In the genomic region with DNA sequence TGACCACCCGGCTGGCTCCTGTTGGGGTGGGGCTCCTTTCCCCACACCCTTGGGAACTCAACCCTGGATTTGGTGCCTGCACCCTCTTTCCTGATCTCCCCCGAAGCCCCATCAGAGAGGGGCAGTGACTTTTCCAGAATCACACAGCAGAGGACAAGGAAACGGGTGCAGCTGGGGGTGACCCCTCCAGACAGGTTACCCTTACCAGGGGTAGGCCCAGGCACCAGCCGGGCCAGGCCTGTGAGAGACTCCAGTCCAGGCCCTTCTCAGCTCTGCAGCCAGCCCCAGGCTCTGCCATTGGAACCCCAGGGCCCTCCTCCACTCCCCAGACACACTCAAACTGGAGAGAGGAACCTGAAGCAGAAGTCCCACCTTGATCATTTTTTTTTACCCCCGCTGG, we compare ENCODE assay signal across 9 cellular contexts. TPM values are rescaled to one million over a fixed set of nuclear protein-coding genes. Genes with fewer than 3 reads are reported as not detected.
DNase-seq lines count a peak whose midpoint lies in the region; ATAC-seq and TF ChIP-seq lines count a peak whose summit lies in the region.
"Had no signal": no experiment of that assay in that cellular context is flagged by ENCODE, and none has a peak within 500 bp of the region (broad histone marks: within the 10 kb centered on the region; RNA-seq: fewer than 3 reads in every experiment).

No MANE protein-coding gene starts in this region.

- H3K4me3 ChIP-seq in HL-60 (replicated peaks; ENCODE audit: insufficient read depth, low read length) (no peak overlapping the region), coronary artery (no peak overlapping the region)
- H3K4me3 ChIP-seq: SJCRH30 had no signal

- peaks cover 56% of the 10 kb centered on the region for H3K4me1 Mint-ChIP-seq in stimulated activated effector memory CD8-positive, alpha-beta T cell treated with anti-CD3 and anti-CD28 coated beads, Interleukin-12 subunit alpha, Interleukin-12 subunit beta, amount 100 ng/mL, for 72 hours

- TF ChIP-seq CTCF in HL-60 (IDR thresholded peaks at IDR 0.05; ENCODE audit: insufficient read depth, low read length): no peak
- TF ChIP-seq CTCF in coronary artery (IDR thresholded peaks at IDR 0.05): no peak

- peak overlapping the region; percentile 57 for H3K27ac ChIP-seq in HL-60 (replicated peaks)
- peak overlapping the region; percentile 38 to 79 for H3K27ac ChIP-seq in coronary artery
- H3K27ac ChIP-seq: SJCRH30 had no signal

- no peak for DNase-seq in HL-60 (ENCODE audit: low read depth in 1 of 2, low spot score in 1 of 2)
- no peak for DNase-seq in coronary artery (ENCODE audit: low spot score)
- DNase-seq in stimulated activated effector memory CD8-positive, alpha-beta T cell treated with anti-CD3 and anti-CD28 coated beads, Interleukin-12 subunit alpha, Interleukin-12 subunit beta, amount 100 ng/mL, for 72 hours (ENCODE audit: low spot score in 2 of 2): no peak
- DNase-seq in stimulated activated CD4-positive, alpha-beta T cell treated with anti-CD3 and anti-CD28 coated beads, Interleukin-2, amount 100 ng/mL, for 48 hours: no peak
- no peak for DNase-seq in H4 (ENCODE audit: low spot score)
- DNase-seq: erythroblast, SJCRH30 had no signal

- no peaks in the 10 kb centered on the region for H3K9me3 Mint-ChIP-seq in stimulated activated effector memory CD8-positive, alpha-beta T cell treated with anti-CD3 and anti-CD28 coated beads, Interleukin-12 subunit alpha, Interleukin-12 subunit beta, amount 100 ng/mL, for 72 hours

- peak overlapping the region; percentile 90 for H3K27ac Mint-ChIP-seq in stimulated activated effector memory CD8-positive, alpha-beta T cell treated with anti-CD3 and anti-CD28 coated beads, Interleukin-12 subunit alpha, Interleukin-12 subunit beta, amount 100 ng/mL, for 72 hours

- H3K36me3 Mint-ChIP-seq in stimulated activated effector memory CD8-positive, alpha-beta T cell treated with anti-CD3 and anti-CD28 coated beads, Interleukin-12 subunit alpha, Interleukin-12 subunit beta, amount 100 ng/mL, for 72 hours: peaks cover 19% of the 10 kb centered on the region

- ATAC-seq in GM18867 (IDR thresholded peaks at IDR 0.05; ENCODE audit: unreplicated experiment) (peak; percentile 7), GM18909 (IDR thresholded peaks at IDR 0.05; ENCODE audit: poor library complexity, unreplicated experiment) (no peak)
- ATAC-seq in stimulated activated effector memory CD8-positive, alpha-beta T cell treated with anti-CD3 and anti-CD28 coated beads, Interleukin-12 subunit alpha, Interleukin-12 subunit beta, amount 100 ng/mL, for 72 hours: peak; percentile 25

- H3K27me3 ChIP-seq in HL-60 (ENCODE audit: insufficient read depth, poor library complexity, severe bottlenecking): no peaks in the 10 kb centered on the region
- H3K27me3 ChIP-seq: SJCRH30 had no signal

- H3K4me3 Mint-ChIP-seq in stimulated activated effector memory CD8-positive, alpha-beta T cell treated with anti-CD3 and anti-CD28 coated beads, Interleukin-12 subunit alpha, Interleukin-12 subunit beta, amount 100 ng/mL, for 72 hours: peak overlapping the region; percentile 63

RNA-seq across cellular contexts. Expression of a gene that starts 19.0 kb away (rescaled TPM):
- not detected in 2 replicates for total RNA-seq in H4 (2014; rRNA removed; shearing (Covaris generic))

RNA-seq across cellular contexts. Expression of a gene that starts 19.9 kb away (rescaled TPM):
- total RNA-seq in H4 (2014; rRNA removed; shearing (Covaris generic)): 17.8 and 26.8 TPM in 2 replicates

RNA-seq across cellular contexts. Expression of a gene that starts 20.1 kb away (rescaled TPM):
- 7.1 and 7.3 TPM in 2 replicates for total RNA-seq in H4 (2014; rRNA removed; shearing (Covaris generic))

RNA-seq across cellular contexts. Expression of a gene that starts 45.6 kb away (rescaled TPM):
- total RNA-seq in H4 (2014; rRNA removed; shearing (Covaris generic)): 23.3 and 28.3 TPM in 2 replicates

RNA-seq across cellular contexts. Expression of a gene that starts 45.7 kb away (rescaled TPM):
- 37.0 and 51.6 TPM in 2 replicates for total RNA-seq in H4 (2014; rRNA removed; shearing (Covaris generic))
